ENCODE assay signal across 5 cellular contexts in genomic region chr19:44220761-44221160, GRCh38. TPM values are rescaled to one million over a fixed set of nuclear protein-coding genes. Genes with fewer than 3 reads are reported as not detected.
DNase-seq lines count a peak whose midpoint lies in the region; ATAC-seq and TF ChIP-seq lines count a peak whose summit lies in the region.
"Not testable (repeated sequence)": the region's sequence is repeated elsewhere in the genome, so short reads cannot be mapped to it uniquely, and the experiment has no call there.
"Had no signal": no experiment of that assay in that cellular context is flagged by ENCODE, and none has a peak within 500 bp of the region (broad histone marks: within the 10 kb centered on the region; RNA-seq: fewer than 3 reads in every experiment).

No MANE protein-coding gene starts in this region.

- TF ChIP-seq CTCF in HEK293 (tag by site-specific recombination; IDR thresholded peaks at IDR 0.05); foreskin keratinocyte (conservative IDR thresholded peaks at IDR 0.05): not testable (repeated sequence)

- peaks cover 31 to 51% of the 10 kb centered on the region in 2 experiments for H3K36me3 ChIP-seq in HEK293 (ENCODE audit: control insufficient read depth in 2 of 2, insufficient read depth in 1 of 2, low read length in 2 of 2)

- H3K27me3 ChIP-seq in foreskin keratinocyte: not testable (repeated sequence)

- not testable (repeated sequence) for ATAC-seq in SK-N-SH treated with all-trans-retinoic acid at 6 μM for 48 hours
- peak; percentile 65 for ATAC-seq in foreskin keratinocyte

- not testable (repeated sequence) for DNase-seq in foreskin keratinocyte

- H3K4me1 ChIP-seq in HEK293 (ENCODE audit: control insufficient read depth, insufficient read depth, low read length); foreskin keratinocyte: not testable (repeated sequence)

- H3K4me3 ChIP-seq in HEK293 (ENCODE audit: low read depth, low read length): not testable (repeated sequence)

- H3K9me3 ChIP-seq in HEK293 (ENCODE audit: control insufficient read depth, insufficient read depth, low read depth, low read length): peaks cover 16% of the 10 kb centered on the region

- CTCF ChIA-PET in HEK293 (lab: Yijun Ruan, JAX): not testable (repeated sequence)

- H3K27ac ChIP-seq in HEK293 (ENCODE audit: extremely low read depth, low read depth, low read length); foreskin keratinocyte: not testable (repeated sequence)

- POLR2A ChIA-PET in HEK293 (lab: Yijun Ruan, JAX): not testable (repeated sequence)

TF ChIP-seq in HEK293, 187 proteins besides CTCF, POLR2A, EP300 and RAD21:
- TF ChIP-seq ZNF140 (tag by site-specific recombination; IDR thresholded peaks at IDR 0.05) (peak; percentile 8; the same call in 1 of the 2 replicates), ZNF239 (tag by site-specific recombination; IDR thresholded peaks at IDR 0.05) (0 out of 2 replicates have a peak, but pooled peaks have one; percentile 11), ZNF580 (tag by site-specific recombination; IDR thresholded peaks at IDR 0.05) (peak; percentile 97), ZFP37 (tag by site-specific recombination; IDR thresholded peaks at IDR 0.05) (0 out of 2 replicates have a peak, but pooled peaks have one; percentile 7), ZNF202 (tag by site-specific recombination; IDR thresholded peaks at IDR 0.05; ENCODE audit: borderline replicate concordance) (peak; percentile 79; the same call in 1 of the 2 replicates), ZNF280D (tag by site-specific recombination; IDR thresholded peaks at IDR 0.05) (peak; percentile 98), ZNF354C (tag by site-specific recombination; IDR thresholded peaks at IDR 0.05; ENCODE audit: borderline replicate concordance, low read depth) (peak; percentile 5; the same call in 1 of the 2 replicates), ZNF610 (tag by site-specific recombination; IDR thresholded peaks at IDR 0.05; ENCODE audit: borderline replicate concordance) (peak; percentile 54), ZNF639 (tag by site-specific recombination; IDR thresholded peaks at IDR 0.05) (peak; percentile 17; the same call in 1 of the 2 replicates), ZNF146 (tag by site-specific recombination; IDR thresholded peaks at IDR 0.05) (peak; percentile 100), ZNF157 (tag by site-specific recombination; IDR thresholded peaks at IDR 0.05) (0 out of 2 replicates have a peak, but pooled peaks have one; percentile 13)
TF ChIP-seq in HEK293: peak in this region for 11; not testable (repeated sequence) for 176.

TF ChIP-seq in SK-N-SH treated with all-trans-retinoic acid at 6 μM for 48 hours, 23 proteins besides CTCF, POLR2A, EP300 and RAD21:
- 0 out of 2 replicates have a peak, but pooled peaks have one; percentile 13 for TF ChIP-seq ZNF8 (CRISPR knock-in tag; IDR thresholded peaks at IDR 0.05)
TF ChIP-seq in SK-N-SH treated with all-trans-retinoic acid at 6 μM for 48 hours: peak in this region for 1; not testable (repeated sequence) for 22.

RNA-seq across cellular contexts. Expression of gene ZNF227, which starts 8.4 kb away (rescaled TPM):
- total RNA-seq in foreskin keratinocyte: 9.6 and 9.9 TPM in 2 replicates
- polyA plus RNA-seq in foreskin keratinocyte: 2.8 and 3.5 TPM in 2 replicates

RNA-seq across cellular contexts. Expression of gene ZNF233, which starts 38.9 kb away (rescaled TPM):
- 0.25 and 0.27 TPM in 2 replicates for total RNA-seq in foreskin keratinocyte
- polyA plus RNA-seq in foreskin keratinocyte: 0.07 and 0.16 TPM in 2 replicates
- total RNA-seq: A172; CD8-positive, alpha-beta T cell had no signal

RNA-seq across cellular contexts. Expression of gene ZNF226, which starts 55.9 kb away (rescaled TPM):
- total RNA-seq in foreskin keratinocyte: 8.9 and 9.4 TPM in 2 replicates
- 9.4 and 10.0 TPM in 2 replicates for polyA plus RNA-seq in foreskin keratinocyte
